ENCODE assay signal across 1 cellular context in the genomic region with DNA sequence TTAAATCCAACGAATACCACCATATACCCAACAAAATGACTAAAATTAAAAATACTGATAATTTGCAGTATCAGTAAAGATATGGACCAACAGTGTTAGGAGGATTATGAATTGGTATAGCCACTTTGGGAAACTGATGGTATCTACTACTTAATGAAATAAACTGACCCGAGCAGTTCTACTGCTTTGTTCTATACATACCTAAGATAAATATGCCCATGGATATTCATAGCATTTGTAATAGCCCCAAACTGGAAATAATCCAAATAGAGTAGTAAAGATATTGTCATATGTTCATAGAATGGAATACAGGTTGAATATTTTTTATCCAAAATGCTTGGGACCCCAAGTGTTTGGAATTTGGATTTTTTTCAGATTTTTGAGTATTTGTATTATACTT.
TF ChIP-seq lines count a peak whose summit lies in the region.

No MANE protein-coding gene starts in this region.

TF ChIP-seq in HepG2, 621 proteins besides CTCF, POLR2A, EP300 and RAD21:
- TF ChIP-seq DMAP1 (CRISPR knock-in tag; IDR thresholded peaks at IDR 0.05), result no peak
- no peak for TF ChIP-seq ZNF605 (CRISPR knock-in tag; IDR thresholded peaks at IDR 0.05)
- TF ChIP-seq, protein P1, sequence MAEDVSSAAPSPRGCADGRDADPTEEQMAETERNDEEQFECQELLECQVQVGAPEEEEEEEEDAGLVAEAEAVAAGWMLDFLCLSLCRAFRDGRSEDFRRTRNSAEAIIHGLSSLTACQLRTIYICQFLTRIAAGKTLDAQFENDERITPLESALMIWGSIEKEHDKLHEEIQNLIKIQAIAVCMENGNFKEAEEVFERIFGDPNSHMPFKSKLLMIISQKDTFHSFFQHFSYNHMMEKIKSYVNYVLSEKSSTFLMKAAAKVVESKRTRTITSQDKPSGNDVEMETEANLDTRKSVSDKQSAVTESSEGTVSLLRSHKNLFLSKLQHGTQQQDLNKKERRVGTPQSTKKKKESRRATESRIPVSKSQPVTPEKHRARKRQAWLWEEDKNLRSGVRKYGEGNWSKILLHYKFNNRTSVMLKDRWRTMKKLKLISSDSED (CRISPR knock-in tag; IDR thresholded peaks at IDR 0.05), result no peak
- TF ChIP-seq, protein P2, sequence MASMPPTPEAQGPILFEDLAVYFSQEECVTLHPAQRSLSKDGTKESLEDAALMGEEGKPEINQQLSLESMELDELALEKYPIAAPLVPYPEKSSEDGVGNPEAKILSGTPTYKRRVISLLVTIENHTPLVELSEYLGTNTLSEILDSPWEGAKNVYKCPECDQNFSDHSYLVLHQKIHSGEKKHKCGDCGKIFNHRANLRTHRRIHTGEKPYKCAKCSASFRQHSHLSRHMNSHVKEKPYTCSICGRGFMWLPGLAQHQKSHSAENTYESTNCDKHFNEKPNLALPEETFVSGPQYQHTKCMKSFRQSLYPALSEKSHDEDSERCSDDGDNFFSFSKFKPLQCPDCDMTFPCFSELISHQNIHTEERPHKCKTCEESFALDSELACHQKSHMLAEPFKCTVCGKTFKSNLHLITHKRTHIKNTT (CRISPR knock-in tag; IDR thresholded peaks at IDR 0.05), result no peak
- no peak for TF ChIP-seq ARNTL (CRISPR knock-in tag; IDR thresholded peaks at IDR 0.05)
- no peak for TF ChIP-seq CCAR2 (optimal IDR thresholded peaks at IDR 0.05; ENCODE audit: low read depth, low read length)
- TF ChIP-seq HOXA9 (CRISPR knock-in tag; IDR thresholded peaks at IDR 0.05; ENCODE audit: borderline replicate concordance), result no peak
